8 cellular contexts compared by ENCODE assay signal in genomic region chr19:55258476-55258827, GRCh38. TPM values are rescaled to one million over a fixed set of nuclear protein-coding genes. Genes with fewer than 3 reads are reported as not detected.
A peak's percentile ranks its signal among the peaks of the same experiment; 100 is the strongest.
DNase-seq lines count a peak whose midpoint lies in the region; ATAC-seq and TF ChIP-seq lines count a peak whose summit lies in the region.

No MANE protein-coding gene starts in this region.

- peaks cover 40% of the 10 kb centered on the region for H3K4me1 ChIP-seq in effector memory CD4-positive, alpha-beta T cell (ENCODE audit: control insufficient read depth, insufficient read depth, low read length, poor library complexity, severe bottlenecking)
- H3K4me1 ChIP-seq in upper lobe of right lung, result peaks cover 38% of the 10 kb centered on the region

- ATAC-seq in HG02981 (IDR thresholded peaks at IDR 0.05; ENCODE audit: unreplicated experiment) (peak; percentile 5), naive B cell (ENCODE audit: low read depth in 2 of 2) (no peak), upper lobe of right lung (peak; percentile 1)

- H3K27me3 Mint-ChIP-seq in naive B cell, result no peaks in the 10 kb centered on the region

- peak overlapping the region; percentile 92 to 100 (median 94) for H3K4me3 Mint-ChIP-seq in naive B cell

- H3K9me3 Mint-ChIP-seq in naive B cell, result peaks cover 0 to 1% (median 0%) of the 10 kb centered on the region in 7 donors

- peaks cover 54 to 61% (median 57%) of the 10 kb centered on the region in 3 donors for H3K4me1 Mint-ChIP-seq in naive B cell

- intact Hi-C loops in upper lobe of right lung (cut with DNase I), result no loop called here

- no peaks in the 10 kb centered on the region for H3K27me3 ChIP-seq in effector memory CD4-positive, alpha-beta T cell (replicated peaks; ENCODE audit: control insufficient read depth, insufficient read depth, low read length, poor library complexity, severe bottlenecking)
- no peaks in the 10 kb centered on the region for H3K27me3 ChIP-seq in upper lobe of right lung

- H3K36me3 Mint-ChIP-seq in naive B cell, result peaks cover 0 to 25% of the 10 kb centered on the region in 2 donors

- no peaks in the 10 kb centered on the region for H3K36me3 ChIP-seq in effector memory CD4-positive, alpha-beta T cell (ENCODE audit: control insufficient read depth, insufficient read depth, low read length)
- no peaks in the 10 kb centered on the region for H3K36me3 ChIP-seq in upper lobe of right lung

- H3K27ac Mint-ChIP-seq in naive B cell, result peak overlapping the region; percentile 72 to 98 (median 97)

- H3K9me3 ChIP-seq in effector memory CD4-positive, alpha-beta T cell (ENCODE audit: control insufficient read depth, low read length), result no peaks in the 10 kb centered on the region
- no peaks in the 10 kb centered on the region for H3K9me3 ChIP-seq in upper lobe of right lung

- TF ChIP-seq CTCF in upper lobe of right lung (IDR thresholded peaks at IDR 0.05), result no peak

- H3K27ac ChIP-seq in effector memory CD4-positive, alpha-beta T cell (ENCODE audit: insufficient read depth, low read length, poor library complexity, severe bottlenecking), result peak overlapping the region; percentile 94
- H3K27ac ChIP-seq in upper lobe of right lung, result peak overlapping the region; percentile 92

- DNase-seq in DMS53 (lab: John Stamatoyannopoulos, UW), result peak; percentile 58
- no peak for DNase-seq in DMS53 treated with DMSO at 0.1 percent for 48 hours (lab: John Stamatoyannopoulos, UW; ENCODE audit: unreplicated experiment)
- peak; percentile 43 for DNase-seq in T-helper 22 cell (ENCODE audit: low read depth)
- peak in 2 of 3 donors; percentile 27 to 41 for DNase-seq in effector memory CD4-positive, alpha-beta T cell
- DNase-seq in naive B cell, result no peak
- DNase-seq in upper lobe of right lung, result no peak
- DNase-seq in NAMALWA (ENCODE audit: low spot score), result no peak

- H3K4me3 ChIP-seq in effector memory CD4-positive, alpha-beta T cell (ENCODE audit: insufficient read depth, low read depth, low read length, poor library complexity, severe bottlenecking), result peak overlapping the region; percentile 84
- H3K4me3 ChIP-seq in upper lobe of right lung, result peak overlapping the region; percentile 86

RNA-seq across cellular contexts. Expression of gene PPP6R1, which starts 0.4 kb away (rescaled TPM):
- polyA plus RNA-seq in naive B cell (ENCODE audit: low read depth in 6 of 6), result 10 to 100 TPM; 21.4 to 81.1 (median 41.1) TPM
- 61.0 TPM for total RNA-seq in upper lobe of right lung

RNA-seq across cellular contexts. Expression of gene HSPBP1, which starts 21.5 kb away (rescaled TPM):
- polyA plus RNA-seq in naive B cell (ENCODE audit: low read depth in 6 of 6), result 10 to 100 TPM; 22.6 to 40.0 (median 32.6) TPM
- total RNA-seq in upper lobe of right lung, result 19.7 TPM

RNA-seq across cellular contexts. Expression of gene BRSK1, which starts 25.3 kb away (rescaled TPM):
- polyA plus RNA-seq in naive B cell (ENCODE audit: low read depth in 6 of 6), result not detected
- total RNA-seq in upper lobe of right lung, result 1.3 TPM

RNA-seq across cellular contexts. Expression of gene TMEM86B, which starts 29.9 kb away (rescaled TPM):
- polyA plus RNA-seq in naive B cell (ENCODE audit: low read depth in 6 of 6), result 1 to 10 TPM in 2 of 6 donors, under 1 TPM in 2, not detected in 2; 0.25 to 1.5 (median 0.76) TPM
- total RNA-seq in upper lobe of right lung, result 4.3 TPM

RNA-seq across cellular contexts. Expression of gene PTPRH, which starts 49.2 kb away (rescaled TPM):
- polyA plus RNA-seq in naive B cell (ENCODE audit: low read depth in 6 of 6), result not detected
- total RNA-seq in upper lobe of right lung, result not detected

Comparison
In these comparisons a context has a peak if more than half of its experiments do, and no peak if none do; other contexts are left out.
1. DNase-seq: peak in DMS53 (single experiment), T-helper 22 cell (single experiment) and effector memory CD4-positive, alpha-beta T cell (2 of 3); none in DMS53 treated with DMSO at 0.1 percent for 48 hours (single experiment), naive B cell (single experiment), upper lobe of right lung (single experiment) and NAMALWA (single experiment).
2. ATAC-seq: peak in HG02981 (single experiment) and upper lobe of right lung (single experiment); none in naive B cell (0 of 2).